ENCODE assay signal across 23 cellular contexts in the genomic region with DNA sequence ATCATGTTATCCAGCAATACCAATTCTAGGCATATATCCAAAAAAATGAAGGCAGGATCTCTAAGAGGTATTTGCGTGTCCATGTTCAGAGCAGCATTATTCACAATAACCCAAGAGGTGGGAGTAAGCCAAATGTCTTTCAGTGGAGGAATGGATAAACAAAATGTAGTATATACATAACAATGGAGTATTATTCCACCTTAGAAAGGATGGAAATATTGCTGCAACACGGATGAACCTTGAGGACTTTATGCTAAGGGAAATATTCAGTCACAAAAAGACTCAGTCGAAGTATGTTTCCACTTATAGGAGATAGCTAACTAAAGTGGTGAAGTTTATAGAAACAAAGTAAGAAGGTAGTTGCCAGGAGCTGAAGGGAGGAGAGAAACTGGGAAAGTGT.
DNase-seq lines count a peak whose midpoint lies in the region; ATAC-seq and TF ChIP-seq lines count a peak whose summit lies in the region.
"Had no signal": no experiment of that assay in that cellular context is flagged by ENCODE, and none has a peak within 500 bp of the region (broad histone marks: within the 10 kb centered on the region; RNA-seq: fewer than 3 reads in every experiment).

No MANE protein-coding gene starts in this region.

- H3K27me3 Mint-ChIP-seq in WTC11 (ENCODE audit: low read depth), result no peaks in the 10 kb centered on the region
- no peaks in the 10 kb centered on the region for H3K27me3 Mint-ChIP-seq in progenitor cell of endocrine pancreas
- H3K27me3 Mint-ChIP-seq: CD4-positive, alpha-beta memory T cell; CD4-positive, CD25-positive, alpha-beta regulatory T cell; CD8-positive, alpha-beta memory T cell had no signal

- no peak overlapping the region for H3K27ac ChIP-seq in heart right ventricle
- H3K27ac ChIP-seq: BLaER1 had no signal

- in situ Hi-C loops in HAP-1 (cut with MboI; ENCODE audit: low sequenced_read_pairs), result no loop called here

- no peaks in the 10 kb centered on the region for H3K27me3 ChIP-seq in HAP-1 (ENCODE audit: low read depth)
- H3K27me3 ChIP-seq in heart right ventricle, result no peaks in the 10 kb centered on the region
- H3K27me3 ChIP-seq: BE2C, BLaER1 had no signal

- H3K9me3 Mint-ChIP-seq in WTC11 (peaks cover 30% of the 10 kb centered on the region), progenitor cell of endocrine pancreas (ENCODE audit: low read depth) (peaks cover 9% of the 10 kb centered on the region)

- H3K4me1 Mint-ChIP-seq in WTC11 (no peaks in the 10 kb centered on the region), progenitor cell of endocrine pancreas (ENCODE audit: low read depth) (no peaks in the 10 kb centered on the region)
- H3K4me1 Mint-ChIP-seq: CD14-positive monocyte; CD4-positive, alpha-beta memory T cell; CD4-positive, CD25-positive, alpha-beta regulatory T cell; CD8-positive, alpha-beta memory T cell had no signal

- H3K27ac Mint-ChIP-seq in WTC11, result peak overlapping the region; percentile 25; the same call in 1 of the 2 replicates
- H3K27ac Mint-ChIP-seq in progenitor cell of endocrine pancreas, result peak overlapping the region; percentile 4
- H3K27ac Mint-ChIP-seq: CD14-positive monocyte; CD4-positive, alpha-beta memory T cell; CD4-positive, CD25-positive, alpha-beta regulatory T cell; CD8-positive, alpha-beta memory T cell had no signal

- intact Hi-C loops in heart right ventricle (cut with DNase I), result no loop called here

- H3K9me3 ChIP-seq in HAP-1 (no peaks in the 10 kb centered on the region; the same call in 1 of the 2 replicates), heart right ventricle (peaks cover 0 to 19% (median 0%) of the 10 kb centered on the region in 11 donors)
- H3K9me3 ChIP-seq: BE2C had no signal

- H3K4me3 ChIP-seq in HAP-1 (no peak overlapping the region), heart right ventricle (no peak overlapping the region)
- H3K4me3 ChIP-seq: BLaER1, GM12878 had no signal

- H3K4me1 ChIP-seq in HAP-1 (peaks cover 28% of the 10 kb centered on the region), heart right ventricle (no peaks in the 10 kb centered on the region)
- H3K4me1 ChIP-seq: BE2C, BLaER1 had no signal

- DNase-seq in HAP-1 (ENCODE audit: low spot score in 2 of 2) (peak; percentile 30 to 94), WTC11 (ENCODE audit: low spot score) (no peak), progenitor cell of endocrine pancreas (ENCODE audit: low spot score, unreplicated experiment) (no peak), dermis blood vessel endothelial cell (no peak), heart right ventricle (no peak)
- DNase-seq: 8988T; ACHN; BE2C; C1 segment of cervical spinal cord; CD4-positive, alpha-beta memory T cell; CD4-positive, CD25-positive, alpha-beta regulatory T cell; CD8-positive, alpha-beta memory T cell; COR-L47; DMS 273 treated with DMSO at 0.1 percent for 48 hours; DMS153; DMS53; DMS79; DND-41; EL; GDM1 had no signal

- H3K36me3 ChIP-seq in HAP-1 (replicated peaks) (0 out of 2 replicates have a peak, but pooled peaks cover 2% of the 10 kb centered on the region), heart right ventricle (peaks cover 0 to 8% (median 0%) of the 10 kb centered on the region in 9 donors)
- H3K36me3 ChIP-seq: BE2C had no signal

- H3K36me3 Mint-ChIP-seq in WTC11 (peaks cover 36% of the 10 kb centered on the region), progenitor cell of endocrine pancreas (ENCODE audit: insufficient read depth) (peaks cover 11% of the 10 kb centered on the region)
- H3K36me3 Mint-ChIP-seq: CD4-positive, CD25-positive, alpha-beta regulatory T cell had no signal

- no peak for ATAC-seq in WTC11
- no peak for ATAC-seq in heart right ventricle
- ATAC-seq: GM12878 had no signal

- 91 to 95% methylated on average over 3 of the region's 3 CpGs for WGBS in heart right ventricle, 2 donors

- POLR2A ChIA-PET in WTC11 (lab: Charles Lee), result interaction anchor here (0.7 kb wide), 1 partner anchor 1682 kb away, joined by 4 read pairs; no protein-coding TSS in a partner anchor

- H3K4me3 Mint-ChIP-seq in WTC11 (no peak overlapping the region), progenitor cell of endocrine pancreas (ENCODE audit: low read depth) (no peak overlapping the region)
- H3K4me3 Mint-ChIP-seq: CD14-positive monocyte; CD4-positive, alpha-beta memory T cell; CD4-positive, CD25-positive, alpha-beta regulatory T cell; CD8-positive, alpha-beta memory T cell had no signal

- TF ChIP-seq CTCF in WTC11 (IDR thresholded peaks at IDR 0.05), result no peak
- no peak for TF ChIP-seq CTCF in progenitor cell of endocrine pancreas (IDR thresholded peaks at IDR 0.05; ENCODE audit: unreplicated experiment)
- no peak for TF ChIP-seq CTCF in heart right ventricle (IDR thresholded peaks at IDR 0.05)

- CTCF ChIA-PET in WTC11 (lab: Charles Lee), result no interaction called here

TF ChIP-seq in WTC11, 78 proteins besides CTCF, POLR2A, EP300 and RAD21 (continues in another document):
- TF ChIP-seq HMGA2 (CRISPR knock-in tag; IDR thresholded peaks at IDR 0.05), result no peak
- no peak for TF ChIP-seq SMAD4 (CRISPR knock-in tag; IDR thresholded peaks at IDR 0.05)
- no peak for TF ChIP-seq IRF2 (CRISPR knock-in tag; IDR thresholded peaks at IDR 0.05; ENCODE audit: borderline replicate concordance, low read depth)
- TF ChIP-seq, protein P1, sequence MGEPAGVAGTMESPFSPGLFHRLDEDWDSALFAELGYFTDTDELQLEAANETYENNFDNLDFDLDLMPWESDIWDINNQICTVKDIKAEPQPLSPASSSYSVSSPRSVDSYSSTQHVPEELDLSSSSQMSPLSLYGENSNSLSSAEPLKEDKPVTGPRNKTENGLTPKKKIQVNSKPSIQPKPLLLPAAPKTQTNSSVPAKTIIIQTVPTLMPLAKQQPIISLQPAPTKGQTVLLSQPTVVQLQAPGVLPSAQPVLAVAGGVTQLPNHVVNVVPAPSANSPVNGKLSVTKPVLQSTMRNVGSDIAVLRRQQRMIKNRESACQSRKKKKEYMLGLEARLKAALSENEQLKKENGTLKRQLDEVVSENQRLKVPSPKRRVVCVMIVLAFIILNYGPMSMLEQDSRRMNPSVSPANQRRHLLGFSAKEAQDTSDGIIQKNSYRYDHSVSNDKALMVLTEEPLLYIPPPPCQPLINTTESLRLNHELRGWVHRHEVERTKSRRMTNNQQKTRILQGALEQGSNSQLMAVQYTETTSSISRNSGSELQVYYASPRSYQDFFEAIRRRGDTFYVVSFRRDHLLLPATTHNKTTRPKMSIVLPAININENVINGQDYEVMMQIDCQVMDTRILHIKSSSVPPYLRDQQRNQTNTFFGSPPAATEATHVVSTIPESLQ (CRISPR knock-in tag; IDR thresholded peaks at IDR 0.05), result no peak
- TF ChIP-seq ELF4 (CRISPR knock-in tag; IDR thresholded peaks at IDR 0.05; ENCODE audit: low read depth), result no peak
- TF ChIP-seq FOXJ3 (CRISPR knock-in tag; IDR thresholded peaks at IDR 0.05; ENCODE audit: borderline replicate concordance), result no peak
- no peak for TF ChIP-seq NR2C2 (CRISPR knock-in tag; IDR thresholded peaks at IDR 0.05)
- TF ChIP-seq, protein P2, sequence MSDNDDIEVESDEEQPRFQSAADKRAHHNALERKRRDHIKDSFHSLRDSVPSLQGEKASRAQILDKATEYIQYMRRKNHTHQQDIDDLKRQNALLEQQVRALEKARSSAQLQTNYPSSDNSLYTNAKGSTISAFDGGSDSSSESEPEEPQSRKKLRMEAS (CRISPR knock-in tag; IDR thresholded peaks at IDR 0.05), result no peak
- TF ChIP-seq ESRRA (CRISPR knock-in tag; IDR thresholded peaks at IDR 0.05; ENCODE audit: borderline replicate concordance), result no peak
- no peak for TF ChIP-seq RELA (CRISPR knock-in tag; IDR thresholded peaks at IDR 0.05; ENCODE audit: borderline replicate concordance)
- TF ChIP-seq, protein P3, sequence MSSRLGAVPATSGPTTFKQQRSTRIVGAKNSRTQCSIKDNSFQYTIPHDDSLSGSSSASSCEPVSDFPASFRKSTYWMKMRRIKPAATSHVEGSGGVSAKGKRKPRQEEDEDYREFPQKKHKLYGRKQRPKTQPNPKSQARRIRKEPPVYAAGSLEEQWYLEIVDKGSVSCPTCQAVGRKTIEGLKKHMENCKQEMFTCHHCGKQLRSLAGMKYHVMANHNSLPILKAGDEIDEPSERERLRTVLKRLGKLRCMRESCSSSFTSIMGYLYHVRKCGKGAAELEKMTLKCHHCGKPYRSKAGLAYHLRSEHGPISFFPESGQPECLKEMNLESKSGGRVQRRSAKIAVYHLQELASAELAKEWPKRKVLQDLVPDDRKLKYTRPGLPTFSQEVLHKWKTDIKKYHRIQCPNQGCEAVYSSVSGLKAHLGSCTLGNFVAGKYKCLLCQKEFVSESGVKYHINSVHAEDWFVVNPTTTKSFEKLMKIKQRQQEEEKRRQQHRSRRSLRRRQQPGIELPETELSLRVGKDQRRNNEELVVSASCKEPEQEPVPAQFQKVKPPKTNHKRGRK (CRISPR knock-in tag; IDR thresholded peaks at IDR 0.05; ENCODE audit: borderline replicate concordance), result no peak
- no peak for TF ChIP-seq ZNF416 (CRISPR knock-in tag; IDR thresholded peaks at IDR 0.05)
- TF ChIP-seq MXD4 (CRISPR knock-in tag; IDR thresholded peaks at IDR 0.05; ENCODE audit: borderline replicate concordance), result no peak
- TF ChIP-seq, protein P4, sequence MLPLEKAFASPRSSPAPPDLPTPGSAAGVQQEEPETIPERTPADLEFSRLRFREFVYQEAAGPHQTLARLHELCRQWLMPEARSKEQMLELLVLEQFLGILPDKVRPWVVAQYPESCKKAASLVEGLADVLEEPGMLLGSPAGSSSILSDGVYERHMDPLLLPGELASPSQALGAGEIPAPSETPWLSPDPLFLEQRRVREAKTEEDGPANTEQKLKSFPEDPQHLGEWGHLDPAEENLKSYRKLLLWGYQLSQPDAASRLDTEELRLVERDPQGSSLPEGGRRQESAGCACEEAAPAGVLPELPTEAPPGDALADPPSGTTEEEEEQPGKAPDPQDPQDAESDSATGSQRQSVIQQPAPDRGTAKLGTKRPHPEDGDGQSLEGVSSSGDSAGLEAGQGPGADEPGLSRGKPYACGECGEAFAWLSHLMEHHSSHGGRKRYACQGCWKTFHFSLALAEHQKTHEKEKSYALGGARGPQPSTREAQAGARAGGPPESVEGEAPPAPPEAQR (CRISPR knock-in tag; IDR thresholded peaks at IDR 0.05), result no peak
- TF ChIP-seq, protein P5, sequence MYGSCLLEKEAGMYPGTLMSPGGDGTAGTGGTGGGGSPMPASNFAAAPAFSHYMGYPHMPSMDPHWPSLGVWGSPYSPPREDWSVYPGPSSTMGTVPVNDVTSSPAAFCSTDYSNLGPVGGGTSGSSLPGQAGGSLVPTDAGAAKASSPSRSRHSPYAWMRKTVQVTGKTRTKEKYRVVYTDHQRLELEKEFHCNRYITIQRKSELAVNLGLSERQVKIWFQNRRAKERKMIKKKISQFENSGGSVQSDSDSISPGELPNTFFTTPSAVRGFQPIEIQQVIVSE (CRISPR knock-in tag; IDR thresholded peaks at IDR 0.05; ENCODE audit: borderline replicate concordance), result no peak

Comparison
In these comparisons a context has a peak if more than half of its experiments do, and no peak if none do; other contexts are left out.
1. DNase-seq: peak in HAP-1 (2 of 2); none in WTC11 (single experiment), progenitor cell of endocrine pancreas (single experiment), dermis blood vessel endothelial cell (single experiment) and heart right ventricle (0 of 2).